ENCODE assay signal across 16 cellular contexts in the genomic region with DNA sequence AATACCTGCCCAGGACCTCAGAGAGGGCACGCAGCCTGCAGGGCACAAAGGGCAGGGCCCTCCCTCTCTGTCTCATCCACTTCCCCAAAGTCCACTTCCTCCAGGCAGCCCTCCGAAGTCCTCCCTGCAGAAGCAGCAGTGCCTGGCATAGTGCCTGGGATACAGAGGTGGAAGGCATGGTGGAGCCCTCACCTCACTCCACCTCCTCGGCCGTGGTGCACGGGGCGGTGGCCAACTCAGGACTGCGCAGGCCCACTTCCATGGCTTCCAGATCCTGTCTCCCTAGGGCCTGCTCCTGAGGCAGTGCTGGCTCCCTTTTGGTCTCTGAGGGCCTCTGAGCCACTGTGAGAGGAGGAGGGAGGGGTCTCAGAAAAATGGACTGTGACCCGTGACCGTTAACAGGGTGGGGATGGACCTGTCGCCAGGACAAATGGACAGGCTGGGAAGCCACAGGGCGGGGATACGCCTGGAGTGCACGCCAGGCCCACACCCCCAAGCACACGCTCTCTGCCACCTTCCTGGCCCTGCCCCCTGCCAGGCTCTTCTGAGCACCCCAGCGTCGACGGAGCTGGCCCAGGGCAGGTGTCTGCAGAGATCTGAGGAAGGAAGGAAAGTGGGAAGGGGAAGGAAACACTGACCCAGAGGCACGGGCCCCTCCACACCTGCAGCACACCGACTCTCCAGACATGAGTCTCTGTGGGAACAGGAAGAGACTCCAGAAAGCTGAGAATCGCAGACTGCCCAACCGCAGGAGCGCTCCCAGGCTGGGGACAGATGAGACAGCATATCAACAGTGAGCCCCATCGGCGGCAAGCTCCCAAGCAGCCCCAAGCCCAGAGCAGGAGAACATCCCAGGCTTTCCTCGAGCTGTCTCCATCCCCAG. TPM values are rescaled to one million over a fixed set of nuclear protein-coding genes. Genes with fewer than 3 reads are reported as not detected.
DNase-seq lines count a peak whose midpoint lies in the region; ATAC-seq and TF ChIP-seq lines count a peak whose summit lies in the region.
"Had no signal": no experiment of that assay in that cellular context is flagged by ENCODE, and none has a peak within 500 bp of the region (broad histone marks: within the 10 kb centered on the region; RNA-seq: fewer than 3 reads in every experiment).

No MANE protein-coding gene starts in this region.

- H3K36me3 ChIP-seq in DOHH2 (ENCODE audit: control insufficient read depth, low read length): peaks cover 31% of the 10 kb centered on the region
- H3K36me3 ChIP-seq in Peyer's patch: no peaks in the 10 kb centered on the region
- no peaks in the 10 kb centered on the region for H3K36me3 ChIP-seq in rectal smooth muscle tissue (ENCODE audit: control insufficient read depth, insufficient read depth, low read length)
- H3K36me3 ChIP-seq: MG63 had no signal

- intact Hi-C loops in left ventricle myocardium superior (cut with micrococcal nuclease): no loop called here

- DNase-seq in Peyer's patch (peak in 2 of 3 donors; percentile 65 to 78), left ventricle myocardium superior (peak; percentile 31), LoVo (ENCODE audit: low spot score) (no peak)
- DNase-seq: activated CD8-positive, alpha-beta T cell treated with anti-CD3 and anti-CD28 coated beads for 36 hours; activated gamma-delta T cell; effector memory CD4-positive, alpha-beta T cell; EL; MG63; stimulated activated CD4-positive, alpha-beta T cell treated with anti-CD3 and anti-CD28 coated beads, Interleukin-15, amount 100 ng/mL, for 24 hours; T-helper 9 cell; tibial artery had no signal

- H3K4me2 ChIP-seq in DOHH2 (ENCODE audit: low read length): no peak overlapping the region; the same call in 1 of the 2 replicates

- H3K9ac ChIP-seq in rectal smooth muscle tissue (ENCODE audit: low read length): no peak overlapping the region
- H3K9ac ChIP-seq: parathyroid adenoma had no signal

- peaks cover 99% of the 10 kb centered on the region for H3K79me2 ChIP-seq in DOHH2 (ENCODE audit: control insufficient read depth, low read length)

- H3K27ac ChIP-seq in DOHH2 (ENCODE audit: low read depth, low read length): peak overlapping the region; percentile 11; the same call in 1 of the 2 replicates
- H3K27ac ChIP-seq in Peyer's patch: peak overlapping the region in 2 of 4 donors; percentile 52 to 57
- H3K27ac ChIP-seq in rectal smooth muscle tissue (ENCODE audit: low read depth, low read length): no peak overlapping the region
- H3K27ac ChIP-seq: parathyroid adenoma, tibial artery had no signal

- H3K4me1 ChIP-seq in DOHH2 (ENCODE audit: control insufficient read depth, low read length): peaks cover 24% of the 10 kb centered on the region
- peaks cover 4 to 75% (median 18%) of the 10 kb centered on the region in 4 donors for H3K4me1 ChIP-seq in Peyer's patch
- H3K4me1 ChIP-seq in rectal smooth muscle tissue (ENCODE audit: control insufficient read depth, insufficient read depth, low read length): no peaks in the 10 kb centered on the region
- H3K4me1 ChIP-seq: parathyroid adenoma had no signal

- H3K9me2 ChIP-seq in DOHH2 (replicated peaks; ENCODE audit: control insufficient read depth, low read length): no peaks in the 10 kb centered on the region

- no peak overlapping the region for H3K4me3 ChIP-seq in DOHH2 (ENCODE audit: low read length)
- no peak overlapping the region for H3K4me3 ChIP-seq in Peyer's patch
- H3K4me3 ChIP-seq in rectal smooth muscle tissue (ENCODE audit: low read length): peak overlapping the region; percentile 8
- H3K4me3 ChIP-seq: MG63, tibial artery had no signal

- H3K9me3 ChIP-seq in DOHH2 (ENCODE audit: control insufficient read depth, insufficient read depth, low read length) (no peaks in the 10 kb centered on the region), Peyer's patch (no peaks in the 10 kb centered on the region)
- H3K9me3 ChIP-seq: MG63, tibial artery had no signal

- peaks cover 24% of the 10 kb centered on the region for H4K20me1 ChIP-seq in DOHH2 (ENCODE audit: control insufficient read depth, insufficient read depth, low read depth, low read length)

- H3K27me3 ChIP-seq in DOHH2 (ENCODE audit: control insufficient read depth, low read length): no peaks in the 10 kb centered on the region
- no peaks in the 10 kb centered on the region for H3K27me3 ChIP-seq in Peyer's patch
- H3K27me3 ChIP-seq in rectal smooth muscle tissue (ENCODE audit: control insufficient read depth, insufficient read depth, low read length): no peaks in the 10 kb centered on the region
- H3K27me3 ChIP-seq: MG63, tibial artery had no signal

- TF ChIP-seq CTCF in DOHH2 (IDR thresholded peaks at IDR 0.05; ENCODE audit: low read depth, low read length, poor library complexity, severe bottlenecking) (no peak), Peyer's patch (IDR thresholded peaks at IDR 0.05) (no peak)

- no peaks in the 10 kb centered on the region for H3F3A ChIP-seq in DOHH2 (ENCODE audit: control insufficient read depth, insufficient read depth)

- ATAC-seq in left ventricle myocardium superior (no peak), HG03565 (IDR thresholded peaks at IDR 0.05; ENCODE audit: unreplicated experiment) (no peak), GM19351 (IDR thresholded peaks at IDR 0.05; ENCODE audit: unreplicated experiment) (no peak)
- ATAC-seq: activated CD8-positive, alpha-beta T cell treated with anti-CD3 and anti-CD28 coated beads for 36 hours had no signal

- peak in 1 of 2 donors; percentile 16 for TF ChIP-seq POLR2A in Peyer's patch (IDR thresholded peaks at IDR 0.05)

RNA-seq across cellular contexts. Expression of a gene that starts 8.4 kb away (rescaled TPM):
- 100 to 1,000 TPM in 1 of 4 donors, 10 to 100 TPM in 3; 47.0 to 101 (median 57.2) TPM for total RNA-seq in Peyer's patch
- total RNA-seq in left ventricle myocardium superior: 16.0 TPM

RNA-seq across cellular contexts. Expression of a gene that starts 23.5 kb away (rescaled TPM):
- 10 to 100 TPM; 10.3 to 18.2 (median 14.8) TPM for total RNA-seq in Peyer's patch
- total RNA-seq in left ventricle myocardium superior: 9.8 TPM

RNA-seq across cellular contexts. Expression of a gene that starts 27.8 kb away (rescaled TPM):
- total RNA-seq in Peyer's patch (1 to 10 TPM in 1 of 4 donors, under 1 TPM in 2, not detected in 1; 0.35 to 4.5 (median 0.94) TPM), left ventricle myocardium superior (0.89 TPM)

RNA-seq across cellular contexts. Expression of a gene that starts 45.4 kb away (rescaled TPM):
- total RNA-seq in Peyer's patch: 10 to 100 TPM; 52.0 to 95.9 (median 68.4) TPM
- 64.4 TPM for total RNA-seq in left ventricle myocardium superior
